ENCODE assay signal across 8 cellular contexts in genomic region chr2:224401641-224402342, GRCh38. TPM values are rescaled to one million over a fixed set of nuclear protein-coding genes. Genes with fewer than 3 reads are reported as not detected.
DNase-seq lines count a peak whose midpoint lies in the region; ATAC-seq and TF ChIP-seq lines count a peak whose summit lies in the region.

FAM124B (minus strand) TSS chr2:224402107; CDS start chr2:224401768, 339 bp downstream.

- no peak within 1 kb of the TSS for H3K4me3 ChIP-seq in AG10803 (ENCODE audit: low read length)
- peak within 1 kb of the TSS; percentile 12 to 41 for H3K4me3 ChIP-seq in esophagus (ENCODE audit: low read depth in 1 of 2, low read length in 2 of 2)
- H3K4me3 ChIP-seq in tibial artery = peak within 1 kb of the TSS; percentile 26 to 38

- H3K27ac Mint-ChIP-seq in natural killer cell treated with Interleukin-12 subunit alpha and Interleukin-12 subunit beta and Interleukin-15 and Interleukin-18, amount 100 ng/mL, for 72 hours = peak within 1 kb of the TSS; percentile 50 to 88
- H3K27ac Mint-ChIP-seq in WTC11 = no peak within 1 kb of the TSS

- ATAC-seq in HG02678 (IDR thresholded peaks at IDR 0.05; ENCODE audit: unreplicated experiment) (peak; percentile 54), WTC11 (no peak; the same call in 1 of the 2 replicates)
- peak; percentile 82 to 88 for ATAC-seq in natural killer cell treated with Interleukin-12 subunit alpha and Interleukin-12 subunit beta and Interleukin-15 and Interleukin-18, amount 100 ng/mL, for 72 hours

- H3K27ac ChIP-seq in esophagus (ENCODE audit: low read depth in 2 of 2, low read length in 1 of 2) (peak within 1 kb of the TSS; percentile 28 to 67), tibial artery (no peak within 1 kb of the TSS)

- POLR2A ChIA-PET in WTC11 (lab: Charles Lee) = no interaction called here

- H3K4me3 Mint-ChIP-seq in natural killer cell treated with Interleukin-12 subunit alpha and Interleukin-12 subunit beta and Interleukin-15 and Interleukin-18, amount 100 ng/mL, for 72 hours = peak within 1 kb of the TSS; percentile 68
- no peak within 1 kb of the TSS for H3K4me3 Mint-ChIP-seq in WTC11

- intact Hi-C loops in tibial artery (cut with DNase I; ENCODE audit: low total_unique reads) = no loop called here

- CTCF ChIA-PET in WTC11 (lab: Charles Lee) = no interaction called here

- TF ChIP-seq CTCF in AG10803 (conservative IDR thresholded peaks at IDR 0.05; ENCODE audit: low read length) = no peak
- no peak for TF ChIP-seq CTCF in tibial artery (IDR thresholded peaks at IDR 0.05)
- no peak for TF ChIP-seq CTCF in WTC11 (IDR thresholded peaks at IDR 0.05)

- H3K27me3 ChIP-seq in esophagus (ENCODE audit: control insufficient read depth in 1 of 2, insufficient read depth in 2 of 2, low read length in 2 of 2) (no peaks in the 10 kb centered on the region), tibial artery (no peaks in the 10 kb centered on the region)

- H3K36me3 ChIP-seq in esophagus (ENCODE audit: control insufficient read depth in 2 of 2, insufficient read depth in 2 of 2, low read length in 1 of 2) = no peaks in the 10 kb centered on the region
- no peaks in the 10 kb centered on the region for H3K36me3 ChIP-seq in tibial artery

- H3K9me3 Mint-ChIP-seq in natural killer cell treated with Interleukin-12 subunit alpha and Interleukin-12 subunit beta and Interleukin-15 and Interleukin-18, amount 100 ng/mL, for 72 hours = no peaks in the 10 kb centered on the region
- H3K9me3 Mint-ChIP-seq in WTC11 = peaks cover 12% of the 10 kb centered on the region

- DNase-seq in AG10803 (ENCODE audit: low read depth) (peak; percentile 29), tibial artery (peak; percentile 71 to 75), dedifferentiated amniotic fluid mesenchymal stem cell (ENCODE audit: extremely low spot score) (no peak), WTC11 (ENCODE audit: low spot score) (no peak)
- peak; percentile 16 for DNase-seq in activated CD4-positive, alpha-beta T cell treated with anti-CD3 and anti-CD28 coated beads for 1 hour
- DNase-seq in natural killer cell treated with Interleukin-12 subunit alpha and Interleukin-12 subunit beta and Interleukin-15 and Interleukin-18, amount 100 ng/mL, for 72 hours (ENCODE audit: low spot score) = peak; percentile 63

- no peaks in the 10 kb centered on the region for H3K9me3 ChIP-seq in esophagus (ENCODE audit: control insufficient read depth in 2 of 2, insufficient read depth in 1 of 2, low read depth in 1 of 2, low read length in 1 of 2)
- no peaks in the 10 kb centered on the region for H3K9me3 ChIP-seq in tibial artery

- WGBS in esophagus, 2 donors = 40 to 44% methylated on average over 19 of the region's 19 CpGs

- H3K4me1 ChIP-seq in esophagus (ENCODE audit: control insufficient read depth in 2 of 2, insufficient read depth in 2 of 2, low read length in 1 of 2) (peaks cover 0 to 3% of the 10 kb centered on the region in 2 donors), tibial artery (no peaks in the 10 kb centered on the region)

- peaks cover 0 to 6% of the 10 kb centered on the region in 2 donors for H3K27me3 Mint-ChIP-seq in natural killer cell treated with Interleukin-12 subunit alpha and Interleukin-12 subunit beta and Interleukin-15 and Interleukin-18, amount 100 ng/mL, for 72 hours
- H3K27me3 Mint-ChIP-seq in WTC11 (ENCODE audit: low read depth) = no peaks in the 10 kb centered on the region; the same call in none of the 2 replicates

- no peaks in the 10 kb centered on the region for H3K36me3 Mint-ChIP-seq in natural killer cell treated with Interleukin-12 subunit alpha and Interleukin-12 subunit beta and Interleukin-15 and Interleukin-18, amount 100 ng/mL, for 72 hours
- H3K36me3 Mint-ChIP-seq in WTC11 = peaks cover 16% of the 10 kb centered on the region

- H3K4me1 Mint-ChIP-seq in natural killer cell treated with Interleukin-12 subunit alpha and Interleukin-12 subunit beta and Interleukin-15 and Interleukin-18, amount 100 ng/mL, for 72 hours (ENCODE audit: low read depth in 2 of 2) = peaks cover 0 to 18% of the 10 kb centered on the region in 2 donors
- H3K4me1 Mint-ChIP-seq in WTC11 = peaks cover 19% of the 10 kb centered on the region

TF ChIP-seq in WTC11, 78 proteins besides CTCF, POLR2A, EP300 and RAD21:
- TF ChIP-seq CBFB (CRISPR knock-in tag; IDR thresholded peaks at IDR 0.05; ENCODE audit: low read depth) (no peak), RELA (CRISPR knock-in tag; IDR thresholded peaks at IDR 0.05; ENCODE audit: borderline replicate concordance) (no peak), ZBTB43 (CRISPR knock-in tag; IDR thresholded peaks at IDR 0.05) (no peak), JUN (CRISPR knock-in tag; IDR thresholded peaks at IDR 0.05) (no peak), ZNF532 (CRISPR knock-in tag; IDR thresholded peaks at IDR 0.05; ENCODE audit: borderline replicate concordance) (no peak), RORB (CRISPR knock-in tag; IDR thresholded peaks at IDR 0.05) (no peak), ZNF232 (CRISPR knock-in tag; IDR thresholded peaks at IDR 0.05) (no peak), SOX15 (CRISPR knock-in tag; IDR thresholded peaks at IDR 0.05) (no peak)
TF ChIP-seq in WTC11: peak in this region for 0.

RNA-seq across cellular contexts. Expression of gene FAM124B, which starts in this region (rescaled TPM):
- polyA plus RNA-seq in esophagus = under 1 TPM; 0.33 TPM
- under 1 TPM; 0.45 to 0.78 TPM for total RNA-seq in natural killer cell treated with Interleukin-12 subunit alpha and Interleukin-12 subunit beta and Interleukin-15 and Interleukin-18, amount 100 ng/mL, for 72 hours
- 3.7 to 4.4 TPM (median 3.9 TPM) in 3 replicates for total RNA-seq in WTC11 (2021)

Comparison
In these comparisons a context has a peak if more than half of its experiments do, and no peak if none do; other contexts are left out.
1. Peak in DNase-seq and ATAC-seq in natural killer cell treated with Interleukin-12 subunit alpha and Interleukin-12 subunit beta and Interleukin-15 and Interleukin-18, amount 100 ng/mL, for 72 hours; RNA of the gene not detected or under 1 TPM.
2. DNase-seq: peak in AG10803 (single experiment), activated CD4-positive, alpha-beta T cell treated with anti-CD3 and anti-CD28 coated beads for 1 hour (single experiment) and tibial artery (2 of 2); none in dedifferentiated amniotic fluid mesenchymal stem cell (single experiment) and WTC11 (single experiment).
3. H3K27ac ChIP-seq: peak in esophagus (2 of 2); none in tibial artery (0 of 2).